In the genomic region with DNA sequence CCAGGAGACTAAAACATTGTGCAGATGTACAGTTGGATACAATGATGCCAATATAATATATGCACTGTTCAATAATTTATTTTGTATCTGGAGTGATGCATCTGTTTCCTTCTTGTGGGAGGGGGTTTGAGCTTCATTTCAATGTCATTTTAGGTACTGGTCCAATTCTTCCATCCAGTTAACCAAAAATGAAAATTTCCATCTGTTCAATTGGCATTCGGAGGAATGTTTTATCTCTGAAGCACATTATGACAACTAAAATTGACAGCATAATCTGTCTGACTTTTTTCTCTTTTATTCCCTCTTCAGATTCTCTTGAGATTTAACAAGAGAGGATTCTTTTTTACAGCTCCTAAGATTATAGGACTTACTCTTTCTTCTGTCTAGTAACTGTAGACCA, we compare ENCODE assay signal across 30 cellular contexts.
"Had no signal": no experiment of that assay in that cellular context is flagged by ENCODE, and none has a peak within 500 bp of the region (broad histone marks: within the 10 kb centered on the region; RNA-seq: fewer than 3 reads in every experiment).

No MANE protein-coding gene starts in this region.

- H3K36me3 ChIP-seq: adrenal gland, WERI-Rb-1 had no signal

- H3K4me1 ChIP-seq: adrenal gland, body of pancreas had no signal

- H3K27me3 ChIP-seq: adrenal gland, body of pancreas, dorsolateral prefrontal cortex had no signal

- H3K4me3 ChIP-seq: adrenal gland, body of pancreas, coronary artery, dorsolateral prefrontal cortex had no signal

- DNase-seq: activated B cell treated with CpG ODN at 0.5 μM for 24 hours; activated CD4-positive, alpha-beta memory T cell treated with anti-CD3 and anti-CD28 coated beads for 36 hours; activated CD4-positive, alpha-beta T cell treated with anti-CD3 and anti-CD28 coated beads for 48 hours; activated CD4-positive, alpha-beta T cell treated with anti-CD3 and anti-CD28 coated beads, Interleukin-2, amount 50 U/mL, for 1 hour; activated CD8-positive, alpha-beta memory T cell treated with anti-CD3 and anti-CD28 coated beads, Interleukin-2, amount 10 ng/mL, durations not matched to agents 7 days and 5 days; activated CD8-positive, alpha-beta memory T cell treated with anti-CD3 and anti-CD28 coated beads, Interleukin-2, amount 50 U/mL, for 4 hours; activated CD8-positive, alpha-beta T cell treated with anti-CD3 and anti-CD28 coated beads, Interleukin-2, amount 10 ng/mL, durations not matched to agents 7 days and 5 days; activated effector memory CD4-positive, alpha-beta T cell treated with anti-CD3 and anti-CD28 coated beads, Interleukin-2, amount 50 U/mL, for 16 hours; activated naive CD4-positive, alpha-beta T cell treated with anti-CD3 and anti-CD28 coated beads for 36 hours; activated naive CD8-positive, alpha-beta T cell treated with anti-CD3 and anti-CD28 coated beads for 36 hours; activated naive CD8-positive, alpha-beta T cell treated with anti-CD3 and anti-CD28 coated beads, Interleukin-2, amount 50 U/mL, for 24 hours; activated T-cell treated with anti-CD3 and anti-CD28 coated beads, Interleukin-2, amount 50 U/mL, for 1 hour; activated T-cell treated with anti-CD3 and anti-CD28 coated beads, Interleukin-2, amount 50 U/mL, for 48 hours; adrenal gland; amygdala; aorta; body of pancreas; caudate nucleus; cerebellar nuclear complex; dorsolateral prefrontal cortex; effector memory CD4-positive, alpha-beta T cell; endodermal cell; foreskin fibroblast; head of caudate nucleus; T-helper 17 cell; T1000; WERI-Rb-1 had no signal

- ATAC-seq: activated CD4-positive, CD25-positive, alpha-beta regulatory T cell treated with anti-CD3 and anti-CD28 coated beads, Interleukin-2, amount 50 U/mL, for 24 hours; activated CD8-positive, alpha-beta memory T cell treated with anti-CD3 and anti-CD28 coated beads, Interleukin-2, amount 10 ng/mL, durations not matched to agents 7 days and 5 days; activated CD8-positive, alpha-beta T cell treated with anti-CD3 and anti-CD28 coated beads, Interleukin-2, amount 10 ng/mL, durations not matched to agents 7 days and 5 days; activated naive CD8-positive, alpha-beta T cell treated with anti-CD3 and anti-CD28 coated beads, Interleukin-2, amount 50 U/mL, for 24 hours; body of pancreas; esophagus mucosa; T-helper 17 cell had no signal

- H3K27ac ChIP-seq: adrenal gland, body of pancreas, coronary artery, dorsolateral prefrontal cortex, WERI-Rb-1 had no signal

- H3K9me3 ChIP-seq: adrenal gland, body of pancreas had no signal
